In the genomic region with DNA sequence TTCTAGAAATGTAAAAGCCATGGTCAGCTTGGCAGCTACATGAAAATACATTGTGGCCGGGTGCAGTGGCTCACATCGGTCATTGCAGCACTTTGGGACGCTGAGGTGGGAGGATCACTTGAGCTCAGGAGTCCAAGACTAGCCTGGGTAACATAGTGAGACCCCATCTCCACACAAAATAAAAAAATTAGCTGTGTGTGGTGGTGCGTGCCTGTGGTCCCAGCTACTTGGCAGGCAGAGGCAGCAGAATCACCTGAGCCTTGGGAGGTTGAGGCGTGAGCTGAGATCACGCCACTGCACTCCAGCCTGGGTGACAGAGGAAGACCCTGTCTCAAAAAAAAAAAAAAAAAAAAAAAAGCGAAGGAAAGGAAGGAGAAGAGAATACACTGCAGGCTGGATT, we compare ENCODE assay signal across 7 cellular contexts. TPM values are rescaled to one million over a fixed set of nuclear protein-coding genes. Genes with fewer than 3 reads are reported as not detected.
"Had no signal": no experiment of that assay in that cellular context is flagged by ENCODE, and none has a peak within 500 bp of the region (broad histone marks: within the 10 kb centered on the region; RNA-seq: fewer than 3 reads in every experiment).

No MANE protein-coding gene starts in this region.

- DNase-seq: IMR-90, KBM-7 had no signal

- H3K4me3 ChIP-seq: K562 had no signal

- ATAC-seq: K562 had no signal

- H3K27ac ChIP-seq: HL-60 had no signal

RNA-seq across cellular contexts. Expression of a gene that starts 29.0 kb away (rescaled TPM):
- total RNA-seq: HepG2, HT-29, HT1080, K562 had no signal
